In the genomic region with DNA sequence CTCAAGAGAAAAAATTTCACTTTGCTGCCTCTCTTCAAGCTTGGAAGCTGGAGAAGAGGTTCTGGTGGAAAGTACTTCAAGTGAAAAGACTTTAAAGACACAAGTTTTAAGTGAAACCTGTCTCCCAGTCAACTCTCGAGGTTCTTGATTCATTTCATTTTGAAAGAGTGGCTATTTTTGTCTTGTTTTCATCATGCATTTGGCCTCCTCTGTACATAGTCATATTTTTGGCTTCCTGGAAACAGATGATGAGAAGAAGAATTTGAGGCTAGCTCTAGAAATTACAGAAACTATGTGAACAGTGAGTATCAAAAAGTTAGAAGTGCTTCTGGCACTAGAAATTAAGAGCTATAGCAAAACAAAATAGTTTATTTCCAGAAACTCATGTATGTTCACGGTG, we compare ENCODE assay signal across 15 cellular contexts.
DNase-seq lines count a peak whose midpoint lies in the region; ATAC-seq and TF ChIP-seq lines count a peak whose summit lies in the region.
"Had no signal": no experiment of that assay in that cellular context is flagged by ENCODE, and none has a peak within 500 bp of the region (broad histone marks: within the 10 kb centered on the region; RNA-seq: fewer than 3 reads in every experiment).

No MANE protein-coding gene starts in this region.

- H3K4me3 ChIP-seq in choroid plexus epithelial cell (ENCODE audit: low read depth, low read length) = no peak overlapping the region
- no peak overlapping the region for H3K4me3 ChIP-seq in spleen

- DNase-seq in AG08395 (ENCODE audit: low spot score) = peak; percentile 7
- DNase-seq in GM20000 (ENCODE audit: low spot score) = peak; percentile 5
- DNase-seq in choroid plexus epithelial cell (ENCODE audit: low read depth) = peak; percentile 47
- DNase-seq in myocyte (ENCODE audit: low read depth) = peak; percentile 55
- DNase-seq in hippocampal formation (lab: John Stamatoyannopoulos, UW) = no peak
- DNase-seq in spleen = no peak
- no peak for DNase-seq in posterior cingulate gyrus
- DNase-seq: activated CD8-positive, alpha-beta memory T cell treated with anti-CD3 and anti-CD28 coated beads, Interleukin-2, amount 50 U/mL, for 48 hours; C1 segment of cervical spinal cord; central memory CD4-positive, alpha-beta T cell; foreskin keratinocyte; NCI-H1105 treated with DMSO at 0.1 percent for 48 hours; NCI-H526; SHP77 had no signal

- no peaks in the 10 kb centered on the region for H3K9me3 ChIP-seq in spleen

- 42 to 57% (median 45%) methylated on average over 2 of the region's 2 CpGs for WGBS in spleen, 5 donors

- no peaks in the 10 kb centered on the region for H3K36me3 ChIP-seq in spleen

- H3K27ac ChIP-seq in spleen = peak overlapping the region in 1 of 8 donors; percentile 26
- H3K27ac ChIP-seq: foreskin keratinocyte had no signal

- TF ChIP-seq CTCF in GM20000 (IDR thresholded peaks at IDR 0.05; ENCODE audit: extremely low read depth, missing control alignments) (no peak), choroid plexus epithelial cell (conservative IDR thresholded peaks at IDR 0.05; ENCODE audit: low read depth, low read length) (no peak), spleen (IDR thresholded peaks at IDR 0.05 in 8 of 11, conservative IDR thresholded peaks at IDR 0.05 in 3 of 11) (no peak)

- no peaks in the 10 kb centered on the region for H3K4me1 ChIP-seq in spleen
- H3K4me1 ChIP-seq: foreskin keratinocyte had no signal

- intact Hi-C loops in spleen (cut with DNase I; ENCODE audit: low total_unique reads) = no loop called here
- intact Hi-C loops in posterior cingulate gyrus (cut with DNase I) = no loop called here

- no peak for TF ChIP-seq POLR2A in spleen (IDR thresholded peaks at IDR 0.05)

- no peak for ATAC-seq in HG02623 (IDR thresholded peaks at IDR 0.05; ENCODE audit: unreplicated experiment)
- ATAC-seq: foreskin keratinocyte had no signal

- no peaks in the 10 kb centered on the region for H3K27me3 ChIP-seq in spleen (replicated peaks in 1 of 7)
- H3K27me3 ChIP-seq: foreskin keratinocyte had no signal

Comparison
In these comparisons a context has a peak if more than half of its experiments do, and no peak if none do; other contexts are left out.
1. DNase-seq: peak in AG08395 (single experiment), GM20000 (single experiment), choroid plexus epithelial cell (single experiment) and myocyte (single experiment); none in hippocampal formation (0 of 2), spleen (single experiment) and posterior cingulate gyrus (0 of 10).